In the genomic region with DNA sequence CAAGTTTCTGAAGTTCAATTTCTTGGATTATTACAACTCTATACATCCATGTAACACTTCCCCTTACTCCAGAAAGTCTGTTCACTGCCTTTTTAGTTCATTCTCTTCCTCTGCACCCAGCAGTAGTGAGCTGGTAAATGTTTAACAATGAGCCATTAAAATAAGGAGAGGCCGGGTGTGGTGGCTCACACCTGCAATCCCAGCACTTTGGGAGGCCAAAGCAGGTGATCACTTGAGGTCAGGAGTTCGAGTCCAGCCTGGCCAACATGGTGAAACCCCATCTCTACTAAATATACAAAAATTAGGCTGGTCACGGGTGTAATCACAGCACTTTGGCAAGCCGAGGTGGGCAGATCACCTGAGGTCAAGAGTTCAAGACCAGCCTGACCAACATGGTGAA, we compare ENCODE assay signal across 5 cellular contexts. TPM values are rescaled to one million over a fixed set of nuclear protein-coding genes. Genes with fewer than 3 reads are reported as not detected.
"Had no signal": no experiment of that assay in that cellular context is flagged by ENCODE, and none has a peak within 500 bp of the region (broad histone marks: within the 10 kb centered on the region; RNA-seq: fewer than 3 reads in every experiment).

No MANE protein-coding gene starts in this region.

RNA-seq across cellular contexts. Expression of gene CREB3L3, which starts 26.1 kb away (rescaled TPM):
- total RNA-seq: GM23338, H1, HFFc6, HT1080, IMR-90 had no signal
